In genomic region chr19:17075035-17075859, GRCh38 we compare ENCODE assay signal across 8 cellular contexts. TPM values are rescaled to one million over a fixed set of nuclear protein-coding genes. Genes with fewer than 3 reads are reported as not detected.
A peak's percentile ranks its signal among the peaks of the same experiment; 100 is the strongest.
DNase-seq lines count a peak whose midpoint lies in the region; ATAC-seq, FAIRE-seq and TF ChIP-seq lines count a peak whose summit lies in the region.

TSS of gene HAUS8 (minus strand) at chr19:17075452. CDS start at chr19:17075422, 30 bp downstream.
TSS of gene MYO9B (plus strand) at chr19:17075777. CDS start at chr19:17101718, 25,941 bp downstream.

- H3K9ac ChIP-seq in astrocyte (ENCODE audit: low read length): peak within 1 kb of the TSS; percentile 98

- H3K79me2 ChIP-seq in astrocyte (ENCODE audit: insufficient read depth, low read length): peaks cover 85% of the 10 kb centered on the region

- H3K9me3 ChIP-seq in astrocyte (ENCODE audit: insufficient read depth, low read depth, low read length) (no peaks in the 10 kb centered on the region), right cardiac atrium (ENCODE audit: control insufficient read depth, low read length) (no peaks in the 10 kb centered on the region), uterus (no peaks in the 10 kb centered on the region)

- peak within 1 kb of the TSS; percentile 97 for H3K4me3 Mint-ChIP-seq in astrocyte (ENCODE audit: unreplicated experiment)

- peaks cover 13% of the 10 kb centered on the region for H3K36me3 ChIP-seq in astrocyte (ENCODE audit: insufficient read depth, low read length)
- no peaks in the 10 kb centered on the region for H3K36me3 ChIP-seq in uterus

- H3K27ac ChIP-seq in astrocyte (ENCODE audit: low read depth, low read length) (peak within 1 kb of the TSS; percentile 93), right cardiac atrium (ENCODE audit: low read length) (peak within 1 kb of the TSS; percentile 82), uterus (peak within 1 kb of the TSS; percentile 91 to 92)

- H3K4me2 ChIP-seq in astrocyte (ENCODE audit: low read length): peak within 1 kb of the TSS; percentile 94

- H4K20me1 ChIP-seq in astrocyte (ENCODE audit: insufficient read depth, low read length): peaks cover 23% of the 10 kb centered on the region

- ATAC-seq in GM18508 (IDR thresholded peaks at IDR 0.05; ENCODE audit: insufficient read depth, unreplicated experiment) (peak; percentile 44), HG02981 (IDR thresholded peaks at IDR 0.05; ENCODE audit: unreplicated experiment) (peak; percentile 74), right cardiac atrium (peak; percentile 95 to 98)

- H3K4me1 Mint-ChIP-seq in astrocyte (ENCODE audit: low read depth, unreplicated experiment): peaks cover 24% of the 10 kb centered on the region

- DNase-seq in NCI-H2029 treated with DMSO at 0.1 percent for 48 hours (lab: John Stamatoyannopoulos, UW) (peak; percentile 83), T-helper 22 cell (ENCODE audit: low read depth) (peak; percentile 100), astrocyte (ENCODE audit: low read depth) (peak; percentile 99), right cardiac atrium (peak; percentile 100), pulmonary artery endothelial cell (ENCODE audit: low read depth, low spot score) (peak; percentile 99), uterus (peak; percentile 99 to 100)

- no peak for TF ChIP-seq CTCF in astrocyte (IDR thresholded peaks at IDR 0.05; ENCODE audit: insufficient read depth, low read depth, low read length)
- TF ChIP-seq CTCF in uterus (IDR thresholded peaks at IDR 0.05): peak in 1 of 4 experiments; percentile 43

- peak within 1 kb of the TSS; percentile 80 for H2AFZ ChIP-seq in astrocyte (ENCODE audit: low read depth, low read length)

- FAIRE-seq in astrocyte (lab: Jason Lieb, UNC): no peak

- under 1% methylated on average over 101 of the region's 101 CpGs for WGBS in right cardiac atrium

- intact Hi-C loops in right cardiac atrium (cut with DNase I): loop anchor here (5.0 to 10.0 kb wide), 4 partner anchors 57 to 70 kb away; no protein-coding TSS in a partner anchor
- intact Hi-C loops in uterus (cut with DNase I; ENCODE audit: low total_unique reads): loop anchor here (10.0 kb wide), 2 partner anchors 60 to 200 kb away; no protein-coding TSS in a partner anchor

- no peaks in the 10 kb centered on the region for H3K9me3 Mint-ChIP-seq in astrocyte (ENCODE audit: unreplicated experiment)

- H3K36me3 Mint-ChIP-seq in astrocyte (ENCODE audit: low read depth, unreplicated experiment): peaks cover 8% of the 10 kb centered on the region

- H3K27me3 Mint-ChIP-seq in astrocyte (ENCODE audit: low read depth, unreplicated experiment): no peaks in the 10 kb centered on the region

- no peaks in the 10 kb centered on the region for H3K27me3 ChIP-seq in astrocyte (ENCODE audit: insufficient read depth, low read length)
- H3K27me3 ChIP-seq in right cardiac atrium (ENCODE audit: control insufficient read depth, insufficient read depth): no peaks in the 10 kb centered on the region
- H3K27me3 ChIP-seq in uterus: no peaks in the 10 kb centered on the region

- peaks cover 40% of the 10 kb centered on the region for H3K4me1 ChIP-seq in astrocyte (ENCODE audit: insufficient read depth, low read length)
- peaks cover 13% of the 10 kb centered on the region for H3K4me1 ChIP-seq in right cardiac atrium (ENCODE audit: control insufficient read depth, insufficient read depth, low read length)
- H3K4me1 ChIP-seq in uterus: peaks cover 5 to 22% of the 10 kb centered on the region in 2 donors

- peak within 1 kb of the TSS; percentile 94 for H3K27ac Mint-ChIP-seq in astrocyte (ENCODE audit: unreplicated experiment)

- peak; percentile 69 to 89 for TF ChIP-seq POLR2A in uterus (IDR thresholded peaks at IDR 0.05)

- H3K4me3 ChIP-seq in astrocyte (ENCODE audit: insufficient read depth, low read depth, low read length) (peak within 1 kb of the TSS; percentile 88), right cardiac atrium (ENCODE audit: low read length) (peak within 1 kb of the TSS; percentile 77), uterus (peak within 1 kb of the TSS; percentile 77 to 84)

RNA-seq across cellular contexts. Expression of gene HAUS8, which starts in this region (rescaled TPM):
- total RNA-seq in astrocyte: 5.6 and 7.6 TPM in 2 replicates
- 1 to 10 TPM; 3.3 to 6.1 (median 5.6) TPM for total RNA-seq in right cardiac atrium
- polyA plus RNA-seq in right cardiac atrium: 4.7 TPM
- total RNA-seq in pulmonary artery endothelial cell: 5.0 and 7.8 TPM in 2 replicates
- 10 to 100 TPM in 2 of 4 donors, 1 to 10 TPM in 2; 2.6 to 11.5 (median 6.9) TPM for total RNA-seq in uterus

RNA-seq across cellular contexts. Expression of gene MYO9B, which starts in this region (rescaled TPM):
- total RNA-seq in astrocyte: 117 and 123 TPM in 2 replicates
- total RNA-seq in right cardiac atrium: 10 to 100 TPM; 31.5 to 42.1 (median 36.6) TPM
- polyA plus RNA-seq in right cardiac atrium: 30.0 TPM
- total RNA-seq in pulmonary artery endothelial cell: 48.1 and 55.4 TPM in 2 replicates
- total RNA-seq in uterus: 100 to 1,000 TPM in 1 of 4 donors, 10 to 100 TPM in 3; 17.6 to 117 (median 54.1) TPM

Comparison
In these comparisons a context has a peak if more than half of its experiments do, and no peak if none do; other contexts are left out.
1. Peak in every context shown above with its lines: DNase-seq, ATAC-seq, H3K4me3 ChIP-seq and H3K27ac ChIP-seq.
2. ATAC-seq: peak in every context shown above with its lines; median percentile 96 in right cardiac atrium; 74 in HG02981; 44 in GM18508.